ENCODE assay signal across 1 cellular context in the genomic region with DNA sequence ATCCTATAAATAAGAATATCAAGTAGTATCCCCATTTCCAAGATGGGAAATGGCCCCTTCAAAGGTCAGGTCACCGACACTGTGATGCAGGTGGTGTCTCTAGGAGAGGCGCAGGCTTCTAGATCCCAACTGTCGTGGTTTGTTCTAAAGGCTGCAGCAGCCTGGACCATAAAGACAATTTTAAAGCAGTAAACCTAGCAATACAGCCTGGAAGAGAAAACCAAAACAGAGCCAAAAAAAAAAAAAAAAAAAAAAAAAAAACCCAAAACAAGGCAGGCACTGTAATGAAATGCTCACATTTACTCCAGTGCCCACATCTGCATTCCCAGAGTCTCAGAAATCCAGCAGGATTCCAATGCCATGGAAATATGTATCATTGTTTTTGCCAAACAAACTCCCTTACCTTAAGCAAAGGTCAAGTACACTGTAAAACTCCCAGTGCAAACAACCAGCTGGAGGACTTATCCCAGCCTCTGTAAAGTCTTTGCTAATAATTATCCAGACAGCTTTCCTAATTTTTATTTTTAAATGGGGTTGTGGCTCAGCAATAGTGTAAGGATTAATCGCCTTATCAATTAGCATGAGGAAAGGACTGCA.
TF ChIP-seq lines count a peak whose summit lies in the region.

No MANE protein-coding gene starts in this region.

TF ChIP-seq in HepG2, 621 proteins besides CTCF, POLR2A, EP300 and RAD21 (continued from another document and continues in another):
- TF ChIP-seq, protein P1, sequence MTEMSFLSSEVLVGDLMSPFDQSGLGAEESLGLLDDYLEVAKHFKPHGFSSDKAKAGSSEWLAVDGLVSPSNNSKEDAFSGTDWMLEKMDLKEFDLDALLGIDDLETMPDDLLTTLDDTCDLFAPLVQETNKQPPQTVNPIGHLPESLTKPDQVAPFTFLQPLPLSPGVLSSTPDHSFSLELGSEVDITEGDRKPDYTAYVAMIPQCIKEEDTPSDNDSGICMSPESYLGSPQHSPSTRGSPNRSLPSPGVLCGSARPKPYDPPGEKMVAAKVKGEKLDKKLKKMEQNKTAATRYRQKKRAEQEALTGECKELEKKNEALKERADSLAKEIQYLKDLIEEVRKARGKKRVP (CRISPR knock-in tag; IDR thresholded peaks at IDR 0.05): peak in 1 of 2 experiments; percentile 40; a peak in 2 of 4 replicates
- TF ChIP-seq DDIT3 (CRISPR knock-in tag; IDR thresholded peaks at IDR 0.05): no peak
- no peak for TF ChIP-seq MAF1 (CRISPR knock-in tag; IDR thresholded peaks at IDR 0.05; ENCODE audit: borderline replicate concordance)
- no peak for TF ChIP-seq ZC3H4 (CRISPR knock-in tag; IDR thresholded peaks at IDR 0.05; ENCODE audit: borderline replicate concordance)
- peak; percentile 88; the same call in 1 of the 2 replicates for TF ChIP-seq LCORL (IDR thresholded peaks at IDR 0.05)
- peak; percentile 80 for TF ChIP-seq LCORL (CRISPR knock-in tag; IDR thresholded peaks at IDR 0.05)
- peak in 1 of 2 experiments; percentile 65; a peak in 2 of 4 replicates for TF ChIP-seq KLF16 (CRISPR knock-in tag; IDR thresholded peaks at IDR 0.05)
- TF ChIP-seq NFIB (CRISPR knock-in tag; IDR thresholded peaks at IDR 0.05; ENCODE audit: borderline replicate concordance): no peak
- TF ChIP-seq CREBL2 (CRISPR knock-in tag; IDR thresholded peaks at IDR 0.05; ENCODE audit: borderline replicate concordance): no peak
- no peak; the same call in 1 of the 2 replicates for TF ChIP-seq ZNF414 (CRISPR knock-in tag; IDR thresholded peaks at IDR 0.05)
- TF ChIP-seq ZBTB8A (CRISPR knock-in tag; IDR thresholded peaks at IDR 0.05; ENCODE audit: borderline replicate concordance, low read depth): no peak
- no peak for TF ChIP-seq ZNF841 (CRISPR knock-in tag; IDR thresholded peaks at IDR 0.05; ENCODE audit: borderline replicate concordance)
- no peak for TF ChIP-seq SPEN (CRISPR knock-in tag; IDR thresholded peaks at IDR 0.05; ENCODE audit: low read depth)
- no peak for TF ChIP-seq AGO2 (optimal IDR thresholded peaks at IDR 0.05; ENCODE audit: low read depth, low read length)
- TF ChIP-seq MYC (CRISPR knock-in tag; IDR thresholded peaks at IDR 0.05; ENCODE audit: borderline replicate concordance): no peak
- no peak for TF ChIP-seq KLF15 (CRISPR knock-in tag; IDR thresholded peaks at IDR 0.05; ENCODE audit: borderline replicate concordance)
- TF ChIP-seq, protein P2, sequence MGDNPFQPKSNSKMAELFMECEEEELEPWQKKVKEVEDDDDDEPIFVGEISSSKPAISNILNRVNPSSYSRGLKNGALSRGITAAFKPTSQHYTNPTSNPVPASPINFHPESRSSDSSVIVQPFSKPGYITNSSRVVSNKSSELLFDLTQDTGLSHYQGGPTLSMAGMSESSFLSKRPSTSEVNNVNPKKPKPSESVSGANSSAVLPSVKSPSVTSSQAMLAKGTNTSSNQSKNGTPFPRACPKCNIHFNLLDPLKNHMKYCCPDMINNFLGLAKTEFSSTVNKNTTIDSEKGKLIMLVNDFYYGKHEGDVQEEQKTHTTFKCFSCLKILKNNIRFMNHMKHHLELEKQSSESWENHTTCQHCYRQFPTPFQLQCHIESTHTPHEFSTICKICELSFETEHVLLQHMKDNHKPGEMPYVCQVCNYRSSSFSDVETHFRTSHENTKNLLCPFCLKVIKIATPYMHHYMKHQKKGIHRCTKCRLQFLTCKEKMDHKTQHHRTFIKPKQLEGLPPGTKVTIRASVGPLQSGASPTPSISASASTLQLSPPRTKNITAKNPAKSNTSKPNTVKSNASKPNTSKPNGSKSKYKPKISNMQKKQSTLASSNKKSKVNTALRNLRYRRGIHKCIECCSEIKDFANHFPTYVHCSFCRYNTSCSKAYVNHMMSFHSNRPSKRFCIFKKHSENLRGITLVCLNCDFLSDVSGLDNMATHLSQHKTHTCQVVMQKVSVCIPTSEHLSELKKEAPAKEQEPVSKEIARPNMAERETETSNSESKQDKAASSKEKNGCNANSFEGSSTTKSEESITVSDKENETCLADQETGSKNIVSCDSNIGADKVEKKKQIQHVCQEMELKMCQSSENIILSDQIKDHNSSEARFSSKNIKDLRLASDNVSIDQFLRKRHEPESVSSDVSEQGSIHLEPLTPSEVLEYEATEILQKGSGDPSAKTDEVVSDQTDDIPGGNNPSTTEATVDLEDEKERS (CRISPR knock-in tag; IDR thresholded peaks at IDR 0.05): peak; percentile 48; the same call in 1 of the 2 replicates
- TF ChIP-seq HNRNPK (IDR thresholded peaks at IDR 0.05; ENCODE audit: low read depth, low read length, poor library complexity, severe bottlenecking): no peak
- TF ChIP-seq, protein P3, sequence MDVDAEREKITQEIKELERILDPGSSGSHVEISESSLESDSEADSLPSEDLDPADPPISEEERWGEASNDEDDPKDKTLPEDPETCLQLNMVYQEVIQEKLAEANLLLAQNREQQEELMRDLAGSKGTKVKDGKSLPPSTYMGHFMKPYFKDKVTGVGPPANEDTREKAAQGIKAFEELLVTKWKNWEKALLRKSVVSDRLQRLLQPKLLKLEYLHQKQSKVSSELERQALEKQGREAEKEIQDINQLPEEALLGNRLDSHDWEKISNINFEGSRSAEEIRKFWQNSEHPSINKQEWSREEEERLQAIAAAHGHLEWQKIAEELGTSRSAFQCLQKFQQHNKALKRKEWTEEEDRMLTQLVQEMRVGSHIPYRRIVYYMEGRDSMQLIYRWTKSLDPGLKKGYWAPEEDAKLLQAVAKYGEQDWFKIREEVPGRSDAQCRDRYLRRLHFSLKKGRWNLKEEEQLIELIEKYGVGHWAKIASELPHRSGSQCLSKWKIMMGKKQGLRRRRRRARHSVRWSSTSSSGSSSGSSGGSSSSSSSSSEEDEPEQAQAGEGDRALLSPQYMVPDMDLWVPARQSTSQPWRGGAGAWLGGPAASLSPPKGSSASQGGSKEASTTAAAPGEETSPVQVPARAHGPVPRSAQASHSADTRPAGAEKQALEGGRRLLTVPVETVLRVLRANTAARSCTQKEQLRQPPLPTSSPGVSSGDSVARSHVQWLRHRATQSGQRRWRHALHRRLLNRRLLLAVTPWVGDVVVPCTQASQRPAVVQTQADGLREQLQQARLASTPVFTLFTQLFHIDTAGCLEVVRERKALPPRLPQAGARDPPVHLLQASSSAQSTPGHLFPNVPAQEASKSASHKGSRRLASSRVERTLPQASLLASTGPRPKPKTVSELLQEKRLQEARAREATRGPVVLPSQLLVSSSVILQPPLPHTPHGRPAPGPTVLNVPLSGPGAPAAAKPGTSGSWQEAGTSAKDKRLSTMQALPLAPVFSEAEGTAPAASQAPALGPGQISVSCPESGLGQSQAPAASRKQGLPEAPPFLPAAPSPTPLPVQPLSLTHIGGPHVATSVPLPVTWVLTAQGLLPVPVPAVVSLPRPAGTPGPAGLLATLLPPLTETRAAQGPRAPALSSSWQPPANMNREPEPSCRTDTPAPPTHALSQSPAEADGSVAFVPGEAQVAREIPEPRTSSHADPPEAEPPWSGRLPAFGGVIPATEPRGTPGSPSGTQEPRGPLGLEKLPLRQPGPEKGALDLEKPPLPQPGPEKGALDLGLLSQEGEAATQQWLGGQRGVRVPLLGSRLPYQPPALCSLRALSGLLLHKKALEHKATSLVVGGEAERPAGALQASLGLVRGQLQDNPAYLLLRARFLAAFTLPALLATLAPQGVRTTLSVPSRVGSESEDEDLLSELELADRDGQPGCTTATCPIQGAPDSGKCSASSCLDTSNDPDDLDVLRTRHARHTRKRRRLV (CRISPR knock-in tag; IDR thresholded peaks at IDR 0.05): no peak
- no peak for TF ChIP-seq GTF3A (CRISPR knock-in tag; conservative IDR thresholded peaks at IDR 0.05)
- TF ChIP-seq, protein P4, sequence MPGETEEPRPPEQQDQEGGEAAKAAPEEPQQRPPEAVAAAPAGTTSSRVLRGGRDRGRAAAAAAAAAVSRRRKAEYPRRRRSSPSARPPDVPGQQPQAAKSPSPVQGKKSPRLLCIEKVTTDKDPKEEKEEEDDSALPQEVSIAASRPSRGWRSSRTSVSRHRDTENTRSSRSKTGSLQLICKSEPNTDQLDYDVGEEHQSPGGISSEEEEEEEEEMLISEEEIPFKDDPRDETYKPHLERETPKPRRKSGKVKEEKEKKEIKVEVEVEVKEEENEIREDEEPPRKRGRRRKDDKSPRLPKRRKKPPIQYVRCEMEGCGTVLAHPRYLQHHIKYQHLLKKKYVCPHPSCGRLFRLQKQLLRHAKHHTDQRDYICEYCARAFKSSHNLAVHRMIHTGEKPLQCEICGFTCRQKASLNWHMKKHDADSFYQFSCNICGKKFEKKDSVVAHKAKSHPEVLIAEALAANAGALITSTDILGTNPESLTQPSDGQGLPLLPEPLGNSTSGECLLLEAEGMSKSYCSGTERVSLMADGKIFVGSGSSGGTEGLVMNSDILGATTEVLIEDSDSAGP (CRISPR knock-in tag; IDR thresholded peaks at IDR 0.05; ENCODE audit: borderline replicate concordance): no peak
- no peak for TF ChIP-seq HMGA1 (CRISPR knock-in tag; conservative IDR thresholded peaks at IDR 0.05)
- TF ChIP-seq HDAC2 (CRISPR knock-in tag; IDR thresholded peaks at IDR 0.05): peak; percentile 78
- no peak for TF ChIP-seq MLXIP (CRISPR knock-in tag; IDR thresholded peaks at IDR 0.05; ENCODE audit: borderline replicate concordance)
- TF ChIP-seq TOPORS (CRISPR knock-in tag; IDR thresholded peaks at IDR 0.05): no peak
- no peak for TF ChIP-seq TIGD3 (CRISPR knock-in tag; IDR thresholded peaks at IDR 0.05; ENCODE audit: borderline replicate concordance)
- no peak for TF ChIP-seq KDM2A (CRISPR knock-in tag; IDR thresholded peaks at IDR 0.05; ENCODE audit: borderline replicate concordance, low read depth)
- no peak for TF ChIP-seq NR1H2 (CRISPR knock-in tag; IDR thresholded peaks at IDR 0.05; ENCODE audit: borderline replicate concordance, low read depth)
- TF ChIP-seq CCDC6 (CRISPR knock-in tag; IDR thresholded peaks at IDR 0.05): no peak
- TF ChIP-seq HNRNPUL1 (IDR thresholded peaks at IDR 0.05; ENCODE audit: low read depth, low read length): no peak
- TF ChIP-seq, protein P5, sequence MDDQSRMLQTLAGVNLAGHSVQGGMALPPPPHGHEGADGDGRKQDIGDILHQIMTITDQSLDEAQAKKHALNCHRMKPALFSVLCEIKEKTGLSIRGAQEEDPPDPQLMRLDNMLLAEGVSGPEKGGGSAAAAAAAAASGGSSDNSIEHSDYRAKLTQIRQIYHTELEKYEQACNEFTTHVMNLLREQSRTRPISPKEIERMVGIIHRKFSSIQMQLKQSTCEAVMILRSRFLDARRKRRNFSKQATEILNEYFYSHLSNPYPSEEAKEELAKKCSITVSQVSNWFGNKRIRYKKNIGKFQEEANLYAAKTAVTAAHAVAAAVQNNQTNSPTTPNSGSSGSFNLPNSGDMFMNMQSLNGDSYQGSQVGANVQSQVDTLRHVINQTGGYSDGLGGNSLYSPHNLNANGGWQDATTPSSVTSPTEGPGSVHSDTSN (CRISPR knock-in tag; IDR thresholded peaks at IDR 0.05; ENCODE audit: borderline replicate concordance): no peak
- TF ChIP-seq, protein P6, sequence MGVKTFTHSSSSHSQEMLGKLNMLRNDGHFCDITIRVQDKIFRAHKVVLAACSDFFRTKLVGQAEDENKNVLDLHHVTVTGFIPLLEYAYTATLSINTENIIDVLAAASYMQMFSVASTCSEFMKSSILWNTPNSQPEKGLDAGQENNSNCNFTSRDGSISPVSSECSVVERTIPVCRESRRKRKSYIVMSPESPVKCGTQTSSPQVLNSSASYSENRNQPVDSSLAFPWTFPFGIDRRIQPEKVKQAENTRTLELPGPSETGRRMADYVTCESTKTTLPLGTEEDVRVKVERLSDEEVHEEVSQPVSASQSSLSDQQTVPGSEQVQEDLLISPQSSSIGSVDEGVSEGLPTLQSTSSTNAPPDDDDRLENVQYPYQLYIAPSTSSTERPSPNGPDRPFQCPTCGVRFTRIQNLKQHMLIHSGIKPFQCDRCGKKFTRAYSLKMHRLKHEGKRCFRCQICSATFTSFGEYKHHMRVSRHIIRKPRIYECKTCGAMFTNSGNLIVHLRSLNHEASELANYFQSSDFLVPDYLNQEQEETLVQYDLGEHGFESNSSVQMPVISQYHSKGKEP (CRISPR knock-in tag; IDR thresholded peaks at IDR 0.05): no peak
- TF ChIP-seq ZNF569 (CRISPR knock-in tag; IDR thresholded peaks at IDR 0.05; ENCODE audit: borderline replicate concordance): no peak
- 0 out of 2 replicates have a peak, but pooled peaks have one; percentile 25 for TF ChIP-seq ZKSCAN1 (IDR thresholded peaks at IDR 0.05; ENCODE audit: low read length)
